ENCODE assay signal across 22 cellular contexts in genomic region chr2:104863229-104863584, GRCh38. TPM values are rescaled to one million over a fixed set of nuclear protein-coding genes. Genes with fewer than 3 reads are reported as not detected.
DNase-seq lines count a peak whose midpoint lies in the region; FAIRE-seq and TF ChIP-seq lines count a peak whose summit lies in the region.
"Had no signal": no experiment of that assay in that cellular context is flagged by ENCODE, and none has a peak within 500 bp of the region (broad histone marks: within the 10 kb centered on the region; RNA-seq: fewer than 3 reads in every experiment).

No MANE protein-coding gene starts in this region.

- H3K18ac ChIP-seq in H1 (ENCODE audit: extremely low read depth, low read length) = 0 out of 2 replicates have a peak overlapping the region, but pooled peaks have one; percentile 93

- H3K14ac ChIP-seq in H1 (ENCODE audit: insufficient read length) = no peak overlapping the region

- H3K36me3 ChIP-seq in HUES6 (ENCODE audit: control insufficient read depth, insufficient read depth, low read length) = no peaks in the 10 kb centered on the region
- H3K36me3 ChIP-seq in H1 (ENCODE audit: control insufficient read depth in 2 of 4, insufficient read depth in 4 of 4, low read length in 3 of 4) = no peaks in the 10 kb centered on the region; a peak in 1 of 8 replicates
- H3K36me3 ChIP-seq in tibial nerve = no peaks in the 10 kb centered on the region
- H3K36me3 ChIP-seq: cardiac muscle cell, WERI-Rb-1 had no signal

- H3K27ac ChIP-seq in HUES6 (ENCODE audit: low read depth, low read length) = no peak overlapping the region
- H3K27ac ChIP-seq in H1 (ENCODE audit: low read depth, low read length) = no peak overlapping the region
- no peak overlapping the region for H3K27ac ChIP-seq in tibial nerve
- H3K27ac ChIP-seq: cardiac muscle cell, foreskin keratinocyte, WERI-Rb-1 had no signal

- CTCF ChIA-PET in H1 (lab: Charles Lee; ENCODE audit: partially characterized antibody) = no interaction called here

- H3K27me3 ChIP-seq in HUES6 (ENCODE audit: control insufficient read depth, insufficient read depth, low read length) = peaks cover 100% of the 10 kb centered on the region
- H3K27me3 ChIP-seq in H1 (replicated peaks in 1 of 4; ENCODE audit: control insufficient read depth in 3 of 4, extremely low read depth in 1 of 4, insufficient read depth in 3 of 4, low read length in 3 of 4) = peaks cover 75 to 100% (median 90%) of the 10 kb centered on the region in 4 experiments
- peaks cover 3 to 100% of the 10 kb centered on the region in 2 donors for H3K27me3 ChIP-seq in tibial nerve

- H3K4me3 ChIP-seq in HUES6 (ENCODE audit: low read depth, low read length) (peak overlapping the region; percentile 40; the same call in 1 of the 2 replicates), H1 (ENCODE audit: extremely low read depth in 1 of 4, insufficient read depth in 2 of 4, low read depth in 3 of 4, low read length in 4 of 4) (peak overlapping the region in 1 of 4 experiments; percentile 47; a peak in 2 of 8 replicates), tibial nerve (no peak overlapping the region)
- H3K4me3 ChIP-seq: cardiac muscle cell, K562 had no signal

- no peak overlapping the region for H2BK120ac ChIP-seq in H1 (replicated peaks; ENCODE audit: low read depth, low read length)

- H2BK5ac ChIP-seq in H1 (ENCODE audit: low read depth, low read length) = no peak overlapping the region

- H4K91ac ChIP-seq in H1 (replicated peaks; ENCODE audit: insufficient read length, low read length) = no peak overlapping the region

- DNase-seq in H1 (ENCODE audit: low read depth in 1 of 2, low spot score in 2 of 2) (no peak), left kidney (ENCODE audit: low read depth, low spot score) (peak; percentile 53), putamen (ENCODE audit: low spot score) (peak; percentile 16), tibial nerve (ENCODE audit: low spot score in 2 of 2) (no peak), NCI-H2107 treated with DMSO at 0.1 percent for 48 hours (lab: John Stamatoyannopoulos, UW; ENCODE audit: unreplicated experiment) (no peak), OCI-M1 (lab: John Stamatoyannopoulos, UW) (no peak)
- DNase-seq in activated CD4-positive, alpha-beta T cell treated with anti-CD3 and anti-CD28 coated beads, Interleukin-2, amount 50 U/mL, for 1 hour = no peak
- DNase-seq: activated CD4-positive, alpha-beta T cell treated with anti-CD3 and anti-CD28 coated beads, Interleukin-2, amount 50 U/mL, for 4 hours; activated effector memory CD4-positive, alpha-beta T cell treated with Interleukin-2 at 50 U/mL for 16 hours; foreskin keratinocyte; left colon; naive thymus-derived CD8-positive, alpha-beta T cell; NCI-H146; NCI-H2171 treated with DMSO at 0.1 percent for 48 hours; SK-N-SH; small intestine; WERI-Rb-1 had no signal

- H4K20me1 ChIP-seq in H1 (replicated peaks in 1 of 2; ENCODE audit: control insufficient read depth in 1 of 2, insufficient read depth in 2 of 2, low read length in 2 of 2) = peaks cover 17 to 33% of the 10 kb centered on the region in 2 experiments

- 0 out of 2 replicates have a peak overlapping the region, but pooled peaks have one; percentile 42 for H2BK12ac ChIP-seq in H1 (ENCODE audit: low read depth, low read length)

- H3K79me2 ChIP-seq in H1 (ENCODE audit: control insufficient read depth in 1 of 2, insufficient read depth in 2 of 2, low read length in 2 of 2) = no peaks in the 10 kb centered on the region

- H2AK5ac ChIP-seq in H1 (ENCODE audit: low read depth, low read length) = no peak overlapping the region

- H2BK15ac ChIP-seq in H1 (ENCODE audit: low read length) = no peak overlapping the region

- H3K23ac ChIP-seq in H1 (ENCODE audit: insufficient read length) = no peak overlapping the region

- peaks cover 26% of the 10 kb centered on the region for H3K4me1 ChIP-seq in HUES6 (ENCODE audit: control insufficient read depth, insufficient read depth, low read length)
- peaks cover 8 to 43% (median 24%) of the 10 kb centered on the region in 4 experiments for H3K4me1 ChIP-seq in H1 (replicated peaks in 1 of 4; ENCODE audit: control insufficient read depth in 3 of 4, insufficient read depth in 4 of 4, low read length in 3 of 4)
- peaks cover 0 to 35% (median 0%) of the 10 kb centered on the region in 4 donors for H3K4me1 ChIP-seq in tibial nerve
- H3K4me1 ChIP-seq: foreskin keratinocyte had no signal

- H2AFZ ChIP-seq in H1 (ENCODE audit: low read length) = no peak overlapping the region

- TF ChIP-seq EP300 in H1 (IDR thresholded peaks at IDR 0.05; ENCODE audit: borderline replicate concordance in 1 of 2, low read depth in 2 of 2, low read length in 2 of 2) (no peak), tibial nerve (IDR thresholded peaks at IDR 0.05) (no peak)

- H3K4ac ChIP-seq in H1 (replicated peaks; ENCODE audit: insufficient read length, low read depth, low read length) = no peak overlapping the region

- no peak for FAIRE-seq in H1 (lab: Jason Lieb, UNC)
- FAIRE-seq: K562, small intestine had no signal

- no peak overlapping the region for H3K56ac ChIP-seq in H1 (replicated peaks; ENCODE audit: insufficient read length, low read depth, low read length)

- TF ChIP-seq POLR2A in H1 (IDR thresholded peaks at IDR 0.05; ENCODE audit: control extremely low read depth in 1 of 2, low read depth in 2 of 2, low read length in 2 of 2) (no peak), tibial nerve (IDR thresholded peaks at IDR 0.05) (no peak)

- H3K9me3 ChIP-seq in HUES6 (ENCODE audit: control insufficient read depth, insufficient read depth, low read depth, low read length) (no peaks in the 10 kb centered on the region), H1 (ENCODE audit: insufficient read depth in 2 of 2, low read depth in 1 of 2, low read length in 1 of 2) (no peaks in the 10 kb centered on the region), tibial nerve (no peaks in the 10 kb centered on the region)
- H3K9me3 ChIP-seq: SK-N-SH had no signal

- no peak overlapping the region for H4K8ac ChIP-seq in H1 (ENCODE audit: extremely low read depth, insufficient read depth, low read length)

- TF ChIP-seq RAD21 in H1 (IDR thresholded peaks at IDR 0.05 in 1 of 2, conservative IDR thresholded peaks at IDR 0.05 in 1 of 2; ENCODE audit: low read depth in 2 of 2, low read length in 2 of 2) = no peak

- POLR2A ChIA-PET in H1 (lab: Charles Lee; ENCODE audit: partially characterized antibody) = interaction anchor here (1.3 kb wide), 1 partner anchor 13 kb away, joined by 3 read pairs; no protein-coding TSS in a partner anchor

- H3K9ac ChIP-seq in HUES6 (ENCODE audit: low read length) (no peak overlapping the region), H1 (replicated peaks in 1 of 4; ENCODE audit: extremely low read depth in 1 of 4, low read depth in 3 of 4, low read length in 3 of 4) (no peak overlapping the region)
- H3K9ac ChIP-seq: SK-N-SH had no signal

- peaks cover 10% of the 10 kb centered on the region for H3K23me2 ChIP-seq in H1 (ENCODE audit: low read depth, low read length)

- no peak overlapping the region for H2BK20ac ChIP-seq in H1 (ENCODE audit: low read length)

- WGBS in H1 (ENCODE audit: extremely low coverage in 1 of 2, insufficient coverage in 1 of 2, insufficient read length in 1 of 2, insufficient replicate concordance in 2 of 2, low coverage in 1 of 2, low lambda C conversion rate in 2 of 2, missing lambda C conversion rate in 1 of 2), 2 experiments = 5% methylated on average over 12 of the region's 12 CpGs; no CpG with 5 or more reads in 1 of the 2 experiments
- 6 to 8% methylated on average over 11 to 12 of the region's 12 CpGs for WGBS in tibial nerve, 2 donors

- no peaks in the 10 kb centered on the region for H3K79me1 ChIP-seq in H1 (ENCODE audit: low read depth, low read length)

- H4K5ac ChIP-seq in H1 (ENCODE audit: insufficient read length, low read depth, low read length) = no peak overlapping the region

- TF ChIP-seq CTCF in H1 (IDR thresholded peaks at IDR 0.05; ENCODE audit: control extremely low read depth in 1 of 3, insufficient read depth in 1 of 3, low read depth in 1 of 3, low read length in 3 of 3) (no peak), tibial nerve (IDR thresholded peaks at IDR 0.05) (no peak)

- peak overlapping the region; percentile 66 to 70; a peak in 3 of 4 replicates for H3K4me2 ChIP-seq in H1 (ENCODE audit: insufficient read depth in 1 of 2, low read depth in 2 of 2, low read length in 2 of 2)
- H3K4me2 ChIP-seq: SK-N-SH had no signal

TF ChIP-seq in H1, 55 proteins besides CTCF, POLR2A, EP300 and RAD21:
- TF ChIP-seq TCF12 (IDR thresholded peaks at IDR 0.05; ENCODE audit: low read depth, low read length) (0 out of 2 replicates have a peak, but pooled peaks have one; percentile 51), PHF8 (conservative IDR thresholded peaks at IDR 0.05; ENCODE audit: low read depth, low read length) (no peak)

RNA-seq across cellular contexts. Expression of gene POU3F3, which starts 9.3 kb away (rescaled TPM):
- 0.09 and 0.10 TPM in 2 replicates for total RNA-seq in H1 (2021; fragmentation: NEBNext Ultra II Directional; extraction: Animal tissue kit (Norgen Biotek cat#: 25700))
- 0.02 TPM in 1 of 2 replicates, not detected in the other for polyA plus RNA-seq in H1 (2011; rRNA removed)
- polyA plus RNA-seq in H1 (2011; cell fraction: cytosol; rRNA removed) = not detected
- 0.03 TPM for polyA plus RNA-seq in H1 (2011; cell fraction: nucleus; rRNA removed)
- polyA plus RNA-seq in H1 (2012, experiment 1 of 2) = 0.05 TPM in 2 of 4 replicates, not detected in the others
- polyA plus RNA-seq in H1 (2012, experiment 2 of 2) = not detected
- 0.10 TPM for polyA plus RNA-seq in H1 (2013, experiment 1 of 2)
- polyA plus RNA-seq in H1 (2013, experiment 2 of 2) = 0.04 TPM
- polyA minus RNA-seq in H1 (2011; rRNA and poly(A)+ RNA removed) = not detected in 2 replicates
- polyA minus RNA-seq in H1 (2011; cell fraction: cytosol; rRNA and poly(A)+ RNA removed) = not detected
- polyA minus RNA-seq in H1 (2011; cell fraction: nucleus; rRNA and poly(A)+ RNA removed) = not detected
- total RNA-seq in tibial nerve = not detected
- total RNA-seq: cardiac muscle cell; dermis microvascular lymphatic vessel endothelial cell; foreskin keratinocyte; K562; naive thymus-derived CD8-positive, alpha-beta T cell; T-helper 2 cell treated with Interferon-gamma antibody and Interleukin-4, amounts not matched to agents 100 ng/mL and 5 ng/mL, for 36 hours had no signal
- polyA plus RNA-seq: cardiac muscle cell; foreskin keratinocyte; K562; naive thymus-derived CD8-positive, alpha-beta T cell; SK-N-SH had no signal

Comparison
In these comparisons a context has a peak if more than half of its experiments do, and no peak if none do; other contexts are left out.
1. DNase-seq: peak in left kidney (single experiment) and putamen (single experiment); none in H1 (0 of 2), activated CD4-positive, alpha-beta T cell treated with anti-CD3 and anti-CD28 coated beads, Interleukin-2, amount 50 U/mL, for 1 hour (single experiment), tibial nerve (0 of 2), NCI-H2107 treated with DMSO at 0.1 percent for 48 hours (single experiment) and OCI-M1 (single experiment).